In genomic region chr1:246773213-246773641, GRCh38 we compare ENCODE assay signal across 12 cellular contexts. TPM values are rescaled to one million over a fixed set of nuclear protein-coding genes. Genes with fewer than 3 reads are reported as not detected.
A peak's percentile ranks its signal among the peaks of the same experiment; 100 is the strongest.
DNase-seq lines count a peak whose midpoint lies in the region; ATAC-seq, FAIRE-seq and TF ChIP-seq lines count a peak whose summit lies in the region.
"Had no signal": no experiment of that assay in that cellular context is flagged by ENCODE, and none has a peak within 500 bp of the region (broad histone marks: within the 10 kb centered on the region; RNA-seq: fewer than 3 reads in every experiment).

No MANE protein-coding gene starts in this region.

- H2AFZ ChIP-seq in Karpas-422 (ENCODE audit: low read length): no peak overlapping the region

- H3K9me3 ChIP-seq in Peyer's patch: no peaks in the 10 kb centered on the region
- no peaks in the 10 kb centered on the region for H3K9me3 ChIP-seq in body of pancreas
- no peaks in the 10 kb centered on the region for H3K9me3 ChIP-seq in Karpas-422 (ENCODE audit: low read length)

- no peaks in the 10 kb centered on the region for H3K79me2 ChIP-seq in Karpas-422 (ENCODE audit: low read length)

- H3K27me3 ChIP-seq in Peyer's patch: no peaks in the 10 kb centered on the region
- no peaks in the 10 kb centered on the region for H3K27me3 ChIP-seq in body of pancreas
- no peaks in the 10 kb centered on the region for H3K27me3 ChIP-seq in Karpas-422 (ENCODE audit: low read length)

- no peaks in the 10 kb centered on the region for H3K9me2 ChIP-seq in Karpas-422 (replicated peaks; ENCODE audit: insufficient read depth, low read length)

- no peak overlapping the region for H3K4me3 ChIP-seq in Peyer's patch
- H3K4me3 ChIP-seq in body of pancreas: no peak overlapping the region
- no peak overlapping the region for H3K4me3 ChIP-seq in Karpas-422 (ENCODE audit: low read length)

- no peaks in the 10 kb centered on the region for H3K4me1 ChIP-seq in Peyer's patch
- no peaks in the 10 kb centered on the region for H3K4me1 ChIP-seq in body of pancreas
- no peaks in the 10 kb centered on the region for H3K4me1 ChIP-seq in Karpas-422 (ENCODE audit: low read length)

- WGBS in body of pancreas, 2 donors: 95 to 97% methylated on average over 4 of the region's 4 CpGs

- H3K4me2 ChIP-seq in Karpas-422 (ENCODE audit: low read depth, low read length, poor library complexity, severe bottlenecking): no peak overlapping the region

- H4K20me1 ChIP-seq in Karpas-422 (ENCODE audit: insufficient read depth, low read depth, low read length): no peaks in the 10 kb centered on the region

- no peak for TF ChIP-seq CTCF in Peyer's patch (IDR thresholded peaks at IDR 0.05)
- no peak for TF ChIP-seq CTCF in body of pancreas (IDR thresholded peaks at IDR 0.05)

- intact Hi-C loops in body of pancreas (cut with DNase I): no loop called here

- TF ChIP-seq POLR2A in Peyer's patch (IDR thresholded peaks at IDR 0.05): no peak
- no peak for TF ChIP-seq POLR2A in body of pancreas (IDR thresholded peaks at IDR 0.05)

- no peak for FAIRE-seq in frontal cortex (lab: Jason Lieb, UNC)

- ATAC-seq in GM18867 (IDR thresholded peaks at IDR 0.05; ENCODE audit: unreplicated experiment): peak; percentile 100
- ATAC-seq in GM21576 (IDR thresholded peaks at IDR 0.05; ENCODE audit: unreplicated experiment): peak; percentile 99
- peak; percentile 95 for ATAC-seq in HG03196 (IDR thresholded peaks at IDR 0.05; ENCODE audit: unreplicated experiment)
- ATAC-seq in esophagus mucosa: peak; percentile 84
- ATAC-seq in body of pancreas: no peak

- H3K36me3 ChIP-seq in Peyer's patch: peaks cover 0 to 45% (median 0%) of the 10 kb centered on the region in 3 donors
- peaks cover 0 to 5% of the 10 kb centered on the region in 2 donors for H3K36me3 ChIP-seq in body of pancreas (replicated peaks in 1 of 2; ENCODE audit: insufficient read depth in 1 of 2, low read depth in 2 of 2)
- peaks cover 12% of the 10 kb centered on the region; the same call in 1 of the 2 replicates for H3K36me3 ChIP-seq in Karpas-422 (ENCODE audit: insufficient read depth, low read length)

- DNase-seq in frontal cortex (ENCODE audit: low spot score in 2 of 2) (no peak), Peyer's patch (no peak), body of pancreas (no peak), Karpas-422 (no peak)
- DNase-seq: activated naive CD4-positive, alpha-beta T cell; NCI-H510A treated with DMSO at 0.1 percent for 48 hours; nucleus accumbens; stimulated activated CD4-positive, alpha-beta T cell treated with anti-CD3 and anti-CD28 coated beads, Interleukin-4, amount 100 ng/mL, for 4 hours had no signal

- no peak overlapping the region for H3K9ac ChIP-seq in Karpas-422 (ENCODE audit: low read length)

- H3K27ac ChIP-seq in Peyer's patch: no peak overlapping the region
- H3K27ac ChIP-seq in body of pancreas: no peak overlapping the region
- no peak overlapping the region for H3K27ac ChIP-seq in Karpas-422 (ENCODE audit: low read length)

RNA-seq across cellular contexts. Expression of gene SCCPDH, which starts 49.0 kb away (rescaled TPM):
- 2.8 TPM for total RNA-seq in esophagus mucosa
- 79.9 TPM for total RNA-seq in frontal cortex
- total RNA-seq in Peyer's patch: 10 to 100 TPM; 14.0 to 67.1 (median 33.9) TPM
- 10 to 100 TPM in 1 of 2 donors, 1 to 10 TPM in 1; 9.9 to 15.0 TPM for total RNA-seq in body of pancreas
- total RNA-seq in Karpas-422 (2014; rRNA removed; shearing (Covaris generic); ENCODE audit: low replicate concordance): 35.1 and 42.3 TPM in 2 replicates
